Comparison of ENCODE assay signal across 11 cellular contexts in genomic region chr5:38468978-38469706, GRCh38.
A peak's percentile ranks its signal among the peaks of the same experiment; 100 is the strongest.
DNase-seq lines count a peak whose midpoint lies in the region; ATAC-seq and TF ChIP-seq lines count a peak whose summit lies in the region.
"Had no signal": no experiment of that assay in that cellular context is flagged by ENCODE, and none has a peak within 500 bp of the region (broad histone marks: within the 10 kb centered on the region; RNA-seq: fewer than 3 reads in every experiment).

No MANE protein-coding gene starts in this region.

- peaks cover 0 to 51% (median 50%) of the 10 kb centered on the region in 4 donors for H3K4me1 ChIP-seq in sigmoid colon

- intact Hi-C loops in sigmoid colon (cut with DNase I): loop anchor here (5.0 kb wide), 1 partner anchor 88 kb away; the partner anchor contains the start of gene LIFR

- in situ Hi-C loops in G401 (cut with HindIII; ENCODE audit: low sequenced_read_pairs): no loop called here

- TF ChIP-seq CTCF in sigmoid colon (IDR thresholded peaks at IDR 0.05): no peak

- peak; percentile 11 to 74 (median 44) for TF ChIP-seq EP300 in sigmoid colon (IDR thresholded peaks at IDR 0.05)

- WGBS in sigmoid colon, 2 donors: 66 to 67% methylated on average over 18 of the region's 18 CpGs

- no peaks in the 10 kb centered on the region for H3K36me3 ChIP-seq in sigmoid colon

- no peak for ATAC-seq in GM19328 (IDR thresholded peaks at IDR 0.05; ENCODE audit: unreplicated experiment)
- ATAC-seq: T-cell had no signal

- peak overlapping the region; percentile 71 to 81 (median 75) for H3K27ac ChIP-seq in sigmoid colon
- H3K27ac ChIP-seq: C4-2B had no signal

- TF ChIP-seq POLR2A in sigmoid colon (IDR thresholded peaks at IDR 0.05): no peak

- peak; percentile 23 for DNase-seq in G401 (ENCODE audit: low spot score)
- peak; percentile 13 for DNase-seq in cerebellar cortex (ENCODE audit: low spot score)
- peak; percentile 52 for DNase-seq in iris pigment epithelial cell (ENCODE audit: low read depth)
- DNase-seq in sigmoid colon: peak; percentile 88
- no peak for DNase-seq in stimulated activated CD4-positive, alpha-beta T cell treated with anti-CD3 and anti-CD28 coated beads, Interleukin-4, amount 100 ng/mL, for 24 hours
- DNase-seq in GOT3 (lab: John Stamatoyannopoulos, UW): no peak
- DNase-seq in activated T-cell treated with anti-CD3 and anti-CD28 coated beads, Interleukin-2, amount 50 U/mL, for 1 hour: no peak
- DNase-seq: cerebellar nuclear complex, T-cell had no signal

- H3K27me3 ChIP-seq in sigmoid colon: no peaks in the 10 kb centered on the region

- no peaks in the 10 kb centered on the region for H3K9me3 ChIP-seq in sigmoid colon

- H3K4me3 ChIP-seq in sigmoid colon: no peak overlapping the region

Comparison
In these comparisons a context has a peak if more than half of its experiments do, and no peak if none do; other contexts are left out.
1. DNase-seq: peak in G401 (single experiment), cerebellar cortex (single experiment), iris pigment epithelial cell (single experiment) and sigmoid colon (single experiment); none in stimulated activated CD4-positive, alpha-beta T cell treated with anti-CD3 and anti-CD28 coated beads, Interleukin-4, amount 100 ng/mL, for 24 hours (single experiment), GOT3 (single experiment) and activated T-cell treated with anti-CD3 and anti-CD28 coated beads, Interleukin-2, amount 50 U/mL, for 1 hour (single experiment).